25 cellular contexts compared by ENCODE assay signal in the genomic region with DNA sequence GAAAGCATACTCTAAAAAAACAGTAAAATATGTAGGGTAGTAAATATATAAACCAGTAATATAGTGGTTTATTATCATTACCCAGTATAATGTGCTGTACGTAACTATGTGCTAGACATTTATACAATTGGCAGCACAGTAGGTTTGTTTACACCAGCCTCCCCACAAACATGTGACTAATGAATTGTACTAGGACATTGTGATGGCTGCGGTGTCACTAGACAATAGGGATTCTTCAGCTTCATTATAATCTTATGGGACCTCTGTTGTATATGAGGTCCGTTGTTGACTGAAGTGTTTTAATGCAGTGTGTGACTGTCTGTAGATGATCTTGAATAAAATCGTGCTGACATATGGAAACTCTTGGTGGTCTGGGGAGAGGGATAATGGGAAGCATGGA.
DNase-seq lines count a peak whose midpoint lies in the region; ATAC-seq and TF ChIP-seq lines count a peak whose summit lies in the region.
"Had no signal": no experiment of that assay in that cellular context is flagged by ENCODE, and none has a peak within 500 bp of the region (broad histone marks: within the 10 kb centered on the region; RNA-seq: fewer than 3 reads in every experiment).

No MANE protein-coding gene starts in this region.

- H3K36me3 ChIP-seq in BLaER1, result peaks cover under 1% of the 10 kb centered on the region; the same call in 1 of the 2 replicates
- no peaks in the 10 kb centered on the region for H3K36me3 ChIP-seq in neuronal stem cell (replicated peaks in 1 of 2; ENCODE audit: control insufficient read depth in 2 of 2, insufficient read depth in 2 of 2, low read length in 2 of 2)
- H3K36me3 ChIP-seq in esophagus squamous epithelium, result no peaks in the 10 kb centered on the region
- H3K36me3 ChIP-seq: gastrocnemius medialis, ovary, upper lobe of left lung had no signal

- H4K91ac ChIP-seq in neuronal stem cell (ENCODE audit: low read depth, low read length, poor library complexity), result no peak overlapping the region

- H2AK5ac ChIP-seq in neuronal stem cell (ENCODE audit: low read depth, low read length), result no peak overlapping the region

- TF ChIP-seq CTCF in endothelial cell (IDR thresholded peaks at IDR 0.05; ENCODE audit: unreplicated experiment) (no peak), esophagus squamous epithelium (IDR thresholded peaks at IDR 0.05) (no peak)

- H3K9me3 ChIP-seq in BLaER1, result peaks cover 17% of the 10 kb centered on the region
- no peaks in the 10 kb centered on the region for H3K9me3 ChIP-seq in neuronal stem cell (replicated peaks in 1 of 2; ENCODE audit: control insufficient read depth in 2 of 2, insufficient read depth in 1 of 2, low read depth in 1 of 2, low read length in 2 of 2)
- no peaks in the 10 kb centered on the region for H3K9me3 ChIP-seq in esophagus squamous epithelium
- H3K9me3 ChIP-seq: gastrocnemius medialis, ovary, upper lobe of left lung had no signal

- no peak overlapping the region for H3K18ac ChIP-seq in neuronal stem cell (ENCODE audit: low read length)

- H3K27ac Mint-ChIP-seq in endothelial cell (ENCODE audit: unreplicated experiment), result peak overlapping the region; percentile 94
- H3K27ac Mint-ChIP-seq: activated CD8-positive, alpha-beta T cell treated with anti-CD3 and anti-CD28 coated beads for 36 hours; activated naive CD8-positive, alpha-beta T cell treated with anti-CD3 and anti-CD28 coated beads for 36 hours; naive thymus-derived CD8-positive, alpha-beta T cell; T-helper 2 cell treated with Interferon-gamma antibody and Interleukin-4, amounts not matched to agents 5 μg/mL and 100 μg/mL, for 36 hours had no signal

- H3K27me3 Mint-ChIP-seq in endothelial cell (ENCODE audit: unreplicated experiment), result no peaks in the 10 kb centered on the region
- H3K27me3 Mint-ChIP-seq: activated CD8-positive, alpha-beta T cell treated with anti-CD3 and anti-CD28 coated beads for 36 hours; activated naive CD8-positive, alpha-beta T cell treated with anti-CD3 and anti-CD28 coated beads for 36 hours; naive thymus-derived CD8-positive, alpha-beta T cell had no signal

- no peak overlapping the region for H3K14ac ChIP-seq in neuronal stem cell (ENCODE audit: low read length)

- H3K4me3 Mint-ChIP-seq in endothelial cell (ENCODE audit: unreplicated experiment), result no peak overlapping the region
- H3K4me3 Mint-ChIP-seq: activated CD8-positive, alpha-beta T cell treated with anti-CD3 and anti-CD28 coated beads for 36 hours; activated naive CD8-positive, alpha-beta T cell treated with anti-CD3 and anti-CD28 coated beads for 36 hours; CD14-positive monocyte; naive thymus-derived CD8-positive, alpha-beta T cell; T-helper 2 cell treated with Interferon-gamma antibody and Interleukin-4, amounts not matched to agents 5 μg/mL and 100 μg/mL, for 36 hours had no signal

- peak overlapping the region; percentile 11 for H2AFZ ChIP-seq in neuronal stem cell (ENCODE audit: low read length)

- H2BK120ac ChIP-seq in neuronal stem cell (ENCODE audit: low read depth, low read length), result no peak overlapping the region

- peak overlapping the region; percentile 62 for H3K27ac ChIP-seq in BLaER1
- H3K27ac ChIP-seq in neuronal stem cell (replicated peaks; ENCODE audit: low read length), result no peak overlapping the region
- H3K27ac ChIP-seq in esophagus squamous epithelium, result no peak overlapping the region
- H3K27ac ChIP-seq: coronary artery, HL-60, ovary, RWPE1, skin epidermis, upper lobe of left lung had no signal

- no peaks in the 10 kb centered on the region for H3K79me1 ChIP-seq in neuronal stem cell (ENCODE audit: low read depth, low read length)

- H3K23ac ChIP-seq in neuronal stem cell (ENCODE audit: low read depth, low read length, poor library complexity), result no peak overlapping the region

- no CpG with 5 or more reads among the region's 4 CpGs for WGBS in neuronal stem cell (ENCODE audit: extremely low coverage in 2 of 2, insufficient read length in 2 of 2, insufficient replicate concordance in 1 of 2), 2 donors
- 70 to 82% methylated on average over 4 of the region's 4 CpGs for WGBS in esophagus squamous epithelium, 2 donors

- intact Hi-C loops in esophagus squamous epithelium (cut with DNase I), result no loop called here

- no peak overlapping the region for H2BK12ac ChIP-seq in neuronal stem cell (ENCODE audit: low read length)

- no peak overlapping the region for H2BK15ac ChIP-seq in neuronal stem cell (ENCODE audit: low read length)

- H4K20me1 ChIP-seq in BLaER1, result no peaks in the 10 kb centered on the region

- peaks cover 22% of the 10 kb centered on the region for H3K4me1 Mint-ChIP-seq in endothelial cell (ENCODE audit: unreplicated experiment)

- H3K4me2 ChIP-seq in BLaER1, result peak overlapping the region; percentile 79
- H3K4me2 ChIP-seq in neuronal stem cell (ENCODE audit: insufficient read depth, low read length, poor library complexity, severe bottlenecking), result no peak overlapping the region

- no peaks in the 10 kb centered on the region for H3K27me3 ChIP-seq in BLaER1
- H3K27me3 ChIP-seq in neuronal stem cell (ENCODE audit: control insufficient read depth in 3 of 3, insufficient read depth in 3 of 3, low read depth in 1 of 3, low read length in 3 of 3), result no peaks in the 10 kb centered on the region
- no peaks in the 10 kb centered on the region for H3K27me3 ChIP-seq in esophagus squamous epithelium
- H3K27me3 ChIP-seq: gastrocnemius medialis, ovary, upper lobe of left lung had no signal

- H3K4ac ChIP-seq in neuronal stem cell (ENCODE audit: low read length), result no peak overlapping the region

- no peak overlapping the region for H2BK5ac ChIP-seq in neuronal stem cell (ENCODE audit: low read length)

- no peak overlapping the region for H4K8ac ChIP-seq in neuronal stem cell (ENCODE audit: low read depth, low read length)

- H3K9me3 Mint-ChIP-seq in endothelial cell (ENCODE audit: unreplicated experiment), result no peaks in the 10 kb centered on the region
- H3K9me3 Mint-ChIP-seq: activated CD8-positive, alpha-beta T cell treated with anti-CD3 and anti-CD28 coated beads for 36 hours; activated naive CD8-positive, alpha-beta T cell treated with anti-CD3 and anti-CD28 coated beads for 36 hours; CD14-positive monocyte had no signal

- no peak for TF ChIP-seq POLR2A in esophagus squamous epithelium (IDR thresholded peaks at IDR 0.05)

- H3K9ac ChIP-seq in BLaER1 (no peak overlapping the region; the same call in 1 of the 2 replicates), neuronal stem cell (ENCODE audit: low read depth, low read length, poor library complexity) (no peak overlapping the region)

- H3K4me1 ChIP-seq in BLaER1, result peaks cover 92% of the 10 kb centered on the region
- peaks cover 0 to 9% of the 10 kb centered on the region in 2 donors for H3K4me1 ChIP-seq in neuronal stem cell (ENCODE audit: control insufficient read depth in 2 of 2, insufficient read depth in 1 of 2, low read depth in 1 of 2, low read length in 2 of 2)
- H3K4me1 ChIP-seq in esophagus squamous epithelium, result peaks cover 0 to 14% (median 0%) of the 10 kb centered on the region in 3 donors
- H3K4me1 ChIP-seq: gastrocnemius medialis had no signal

- ATAC-seq in HG03060 (IDR thresholded peaks at IDR 0.05; ENCODE audit: low read depth, unreplicated experiment) (peak; percentile 1), SK-N-SH treated with all-trans-retinoic acid at 6 μM for 48 hours (no peak), HG03457 (IDR thresholded peaks at IDR 0.05; ENCODE audit: unreplicated experiment) (no peak)
- ATAC-seq: activated CD8-positive, alpha-beta T cell treated with anti-CD3 and anti-CD28 coated beads for 36 hours; gastrocnemius medialis; naive thymus-derived CD8-positive, alpha-beta T cell had no signal

- DNase-seq in endothelial cell (ENCODE audit: low spot score) (no peak), neuronal stem cell (ENCODE audit: low spot score) (no peak), esophagus squamous epithelium (lab: John Stamatoyannopoulos, UW) (no peak)
- DNase-seq: activated CD8-positive, alpha-beta T cell treated with anti-CD3 and anti-CD28 coated beads for 36 hours; activated effector memory CD4-positive, alpha-beta T cell treated with Interleukin-2 at 50 U/mL for 16 hours; activated naive CD8-positive, alpha-beta T cell treated with anti-CD3 and anti-CD28 coated beads for 36 hours; aorta; Calu3; DMS79 treated with DMSO at 0.1 percent for 48 hours; gastrocnemius medialis; naive thymus-derived CD8-positive, alpha-beta T cell; NCI-H1694 treated with DMSO at 0.1 percent for 48 hours; NCI-H446; ovary; upper lobe of left lung had no signal

- H3K4me3 ChIP-seq in BLaER1 (peak overlapping the region; percentile 4; the same call in 1 of the 2 replicates), neuronal stem cell (ENCODE audit: low read length in 2 of 2) (no peak overlapping the region), esophagus squamous epithelium (no peak overlapping the region)
- H3K4me3 ChIP-seq: coronary artery, gastrocnemius medialis, ovary, skin epidermis, upper lobe of left lung had no signal

- H3K36me3 Mint-ChIP-seq in endothelial cell (ENCODE audit: low read depth, unreplicated experiment), result no peaks in the 10 kb centered on the region
- H3K36me3 Mint-ChIP-seq: activated naive CD8-positive, alpha-beta T cell treated with anti-CD3 and anti-CD28 coated beads for 36 hours; CD14-positive monocyte; naive thymus-derived CD8-positive, alpha-beta T cell had no signal

TF ChIP-seq in SK-N-SH treated with all-trans-retinoic acid at 6 μM for 48 hours, 23 proteins besides CTCF, POLR2A, EP300 and RAD21 (continues in another document):
- TF ChIP-seq PATZ1 (CRISPR knock-in tag; IDR thresholded peaks at IDR 0.05; ENCODE audit: borderline replicate concordance) (no peak), ZNF565 (CRISPR knock-in tag; conservative IDR thresholded peaks at IDR 0.05; ENCODE audit: low read depth) (no peak), ESRRG (CRISPR knock-in tag; IDR thresholded peaks at IDR 0.05) (no peak), TCF4 (CRISPR knock-in tag; IDR thresholded peaks at IDR 0.05; ENCODE audit: borderline replicate concordance) (no peak), ZFP3 (CRISPR knock-in tag; IDR thresholded peaks at IDR 0.05) (no peak)
